16 cellular contexts compared by ENCODE assay signal in genomic region chr3:14899993-14900618, GRCh38. TPM values are rescaled to one million over a fixed set of nuclear protein-coding genes. Genes with fewer than 3 reads are reported as not detected.
A peak's percentile ranks its signal among the peaks of the same experiment; 100 is the strongest.
DNase-seq lines count a peak whose midpoint lies in the region; ATAC-seq and TF ChIP-seq lines count a peak whose summit lies in the region.
"Had no signal": no experiment of that assay in that cellular context is flagged by ENCODE, and none has a peak within 500 bp of the region (broad histone marks: within the 10 kb centered on the region; RNA-seq: fewer than 3 reads in every experiment).

No MANE protein-coding gene starts in this region.

- no peaks in the 10 kb centered on the region for H3K27me3 Mint-ChIP-seq in GM23338 (ENCODE audit: insufficient read depth, low read depth, poor library complexity)

- no peak overlapping the region for H2BK15ac ChIP-seq in mesendoderm (replicated peaks; ENCODE audit: low read depth)

- H3K4me2 ChIP-seq in GM23338 = 0 out of 2 replicates have a peak overlapping the region, but pooled peaks have one; percentile 32
- no peak overlapping the region for H3K4me2 ChIP-seq in mesendoderm (ENCODE audit: low read length)

- WGBS in mesendoderm (ENCODE audit: extremely low coverage, insufficient coverage, low lambda C conversion rate) = no CpG with 5 or more reads among the region's 9 CpGs

- H2BK5ac ChIP-seq in mesendoderm (ENCODE audit: low read length) = no peak overlapping the region

- H3K9me2 ChIP-seq in GM23338 (ENCODE audit: insufficient read depth) = no peaks in the 10 kb centered on the region

- H3K36me3 ChIP-seq in GM23338 (ENCODE audit: insufficient read depth) = no peaks in the 10 kb centered on the region
- no peaks in the 10 kb centered on the region for H3K36me3 ChIP-seq in mesendoderm (ENCODE audit: control insufficient read depth, insufficient read depth, low read length)
- H3K36me3 ChIP-seq: neutrophil had no signal

- no peaks in the 10 kb centered on the region for H3K27me3 ChIP-seq in GM23338 (ENCODE audit: insufficient read depth)
- no peaks in the 10 kb centered on the region for H3K27me3 ChIP-seq in mesendoderm (ENCODE audit: insufficient read depth, low read length, poor library complexity)
- H3K27me3 ChIP-seq: neutrophil, testis had no signal

- H3K9ac ChIP-seq in mesendoderm (ENCODE audit: low read length) = no peak overlapping the region

- TF ChIP-seq CTCF in GM23338 (conservative IDR thresholded peaks at IDR 0.05; ENCODE audit: low read depth in 2 of 2) = peak; percentile 30 to 35; a peak in 3 of 4 replicates

- H3K18ac ChIP-seq in mesendoderm (ENCODE audit: low read length) = no peak overlapping the region

- H3K4ac ChIP-seq in mesendoderm (ENCODE audit: low read depth, low read length) = no peak overlapping the region

- H2AFZ ChIP-seq in GM23338 = no peak overlapping the region

- no peak overlapping the region for H2AK5ac ChIP-seq in mesendoderm (ENCODE audit: low read length)

- no peak overlapping the region for H3K27ac Mint-ChIP-seq in GM23338
- H3K27ac Mint-ChIP-seq: T-helper 1 cell treated with Interleukin-12 subunit alpha and Interleukin-12 subunit beta and Interleukin-4 antibody, amounts not matched to agents 30 μg/mL and 1 μg/mL, for 36 hours had no signal

- no peak overlapping the region for H3K27ac ChIP-seq in GM23338 (ENCODE audit: low read depth)
- H3K27ac ChIP-seq in mesendoderm (ENCODE audit: low read depth, low read length) = no peak overlapping the region
- H3K27ac ChIP-seq in caudate nucleus (ENCODE audit: low read depth, low read length) = no peak overlapping the region
- H3K27ac ChIP-seq: neutrophil, testis had no signal

- peaks cover 2% of the 10 kb centered on the region; the same call in 1 of the 3 replicates for H3K9me3 Mint-ChIP-seq in GM23338

- H2BK120ac ChIP-seq in mesendoderm (ENCODE audit: low read depth, low read length) = no peak overlapping the region

- no peaks in the 10 kb centered on the region; the same call in 1 of the 2 replicates for H4K20me1 ChIP-seq in GM23338 (replicated peaks; ENCODE audit: insufficient read depth)

- H3K4me1 ChIP-seq in GM23338 (ENCODE audit: insufficient read depth) (peaks cover 18% of the 10 kb centered on the region; the same call in 1 of the 2 replicates), mesendoderm (ENCODE audit: control insufficient read depth, low read depth, low read length) (no peaks in the 10 kb centered on the region)
- H3K4me1 ChIP-seq: Caco-2 had no signal

- H3K79me2 ChIP-seq in GM23338 (replicated peaks; ENCODE audit: insufficient read depth) = no peaks in the 10 kb centered on the region
- no peaks in the 10 kb centered on the region for H3K79me2 ChIP-seq in mesendoderm (ENCODE audit: control insufficient read depth, insufficient read depth, low read length)

- H4K8ac ChIP-seq in mesendoderm (ENCODE audit: low read depth, low read length) = no peak overlapping the region

- H4K5ac ChIP-seq in mesendoderm (ENCODE audit: low read length) = no peak overlapping the region

- H3K4me1 Mint-ChIP-seq in GM23338 = peaks cover 26% of the 10 kb centered on the region

- ATAC-seq in GM23338 (peak; percentile 81), GM19035 (IDR thresholded peaks at IDR 0.05; ENCODE audit: unreplicated experiment) (no peak)

- peaks cover 2% of the 10 kb centered on the region for H3K36me3 Mint-ChIP-seq in GM23338 (ENCODE audit: low read depth)

- no peaks in the 10 kb centered on the region for H3K79me1 ChIP-seq in mesendoderm (ENCODE audit: low read length)

- no peaks in the 10 kb centered on the region for H3F3A ChIP-seq in GM23338 (replicated peaks; ENCODE audit: low read depth)

- no peak overlapping the region for H3K23ac ChIP-seq in mesendoderm (ENCODE audit: low read length)

- DNase-seq in GM23338 (ENCODE audit: low spot score) (peak; percentile 46), HuH-7.5 (ENCODE audit: low spot score) (peak; percentile 59), SHP77 (lab: John Stamatoyannopoulos, UW) (peak; percentile 39 to 62), mesendoderm (peak; percentile 60), NCI-H1048 (lab: John Stamatoyannopoulos, UW) (no peak), caudate nucleus (lab: John Stamatoyannopoulos, UW) (no peak)
- DNase-seq: activated naive CD4-positive, alpha-beta T cell treated with anti-CD3 and anti-CD28 coated beads, Interleukin-2, amount 50 U/mL, for 16 hours; AML-193; Caco-2; IMR-90; NCI-H2171 treated with DMSO at 0.1 percent for 48 hours; NK-92 treated with Interleukin-12 subunit alpha and Interleukin-12 subunit beta, amount 100 ng/mL, for 24 hours; testis had no signal

- H3K4me3 Mint-ChIP-seq in GM23338 = no peak overlapping the region
- H3K4me3 Mint-ChIP-seq: T-helper 1 cell treated with Interleukin-12 subunit alpha and Interleukin-12 subunit beta and Interleukin-4 antibody, amounts not matched to agents 30 μg/mL and 1 μg/mL, for 36 hours had no signal

- H3K4me3 ChIP-seq in GM23338 (no peak overlapping the region), mesendoderm (ENCODE audit: low read length) (no peak overlapping the region)
- H3K4me3 ChIP-seq: testis had no signal

- H3K56ac ChIP-seq in mesendoderm (ENCODE audit: low read length) = no peak overlapping the region

TF ChIP-seq in GM23338, 12 proteins besides CTCF, POLR2A, EP300 and RAD21:
- TF ChIP-seq CREB1 (CRISPR knock-in tag; IDR thresholded peaks at IDR 0.05; ENCODE audit: low read depth) (0 out of 2 replicates have a peak, but pooled peaks have one; percentile 14), ZNF462 (CRISPR knock-in tag; IDR thresholded peaks at IDR 0.05) (0 out of 2 replicates have a peak, but pooled peaks have one; percentile 27), ZNF331 (CRISPR knock-in tag; IDR thresholded peaks at IDR 0.05; ENCODE audit: low read depth) (no peak)
TF ChIP-seq in GM23338: peak in this region for 2.

RNA-seq across cellular contexts. Expression of gene NR2C2, which starts 47.3 kb away (rescaled TPM):
- 57.2 and 58.2 TPM in 2 replicates for total RNA-seq in GM23338 (2014; rRNA removed; shearing (Covaris generic))
- polyA plus RNA-seq in GM23338 (2016; fragmentation: Nextera tagmentation; extraction: Ambion mirVana) = 11.4 and 12.0 TPM in 2 replicates
- 17.7 TPM for polyA plus RNA-seq in mesendoderm (2013, experiment 1 of 2)
- 17.2 TPM for polyA plus RNA-seq in mesendoderm (2013, experiment 2 of 2)

Comparison
In these comparisons a context has a peak if more than half of its experiments do, and no peak if none do; other contexts are left out.
1. DNase-seq: peak in GM23338 (single experiment), HuH-7.5 (single experiment), SHP77 (2 of 2) and mesendoderm (single experiment); none in NCI-H1048 (single experiment) and caudate nucleus (0 of 61).